ENCODE assay signal across 8 cellular contexts in the genomic region with DNA sequence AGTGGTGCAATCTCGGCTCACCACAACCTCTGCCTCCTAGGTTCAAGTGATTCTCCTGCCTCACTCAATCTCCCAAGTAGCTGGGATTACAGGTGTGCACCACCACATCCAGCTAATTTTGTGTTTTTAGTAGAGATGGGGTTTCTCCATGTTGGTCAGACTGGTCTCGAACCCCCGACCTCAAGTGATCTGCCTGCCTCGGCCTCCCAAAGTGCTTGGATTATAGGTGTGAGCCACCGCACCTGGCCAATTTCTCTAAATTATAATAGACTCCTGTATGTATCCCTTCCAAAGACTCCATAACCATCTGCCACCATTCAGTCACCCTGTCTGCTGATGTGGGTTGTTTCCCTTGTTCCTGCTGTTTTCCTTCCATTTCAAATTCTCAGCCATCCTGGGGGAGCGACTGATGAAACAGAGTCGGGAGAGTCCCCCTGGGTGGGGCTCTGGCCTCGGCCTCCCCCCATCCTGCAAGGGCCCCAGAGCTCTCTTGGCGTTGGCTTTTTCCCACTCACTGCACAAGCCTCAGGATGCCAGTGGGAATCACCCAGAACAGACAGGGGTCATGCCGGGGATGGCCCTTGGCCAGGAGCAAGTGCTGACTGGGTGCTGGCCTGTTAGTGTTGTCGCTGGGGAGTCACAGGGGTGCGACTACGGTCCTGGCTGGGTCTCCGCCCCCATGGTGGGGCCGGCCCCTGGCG. TPM values are rescaled to one million over a fixed set of nuclear protein-coding genes. Genes with fewer than 3 reads are reported as not detected.
DNase-seq lines count a peak whose midpoint lies in the region; ATAC-seq and TF ChIP-seq lines count a peak whose summit lies in the region.
"Not testable (repeated sequence)": the region's sequence is repeated elsewhere in the genome, so short reads cannot be mapped to it uniquely, and the experiment has no call there.

No MANE protein-coding gene starts in this region.

- 84 to 90% methylated on average over 6 to 15 of the region's 16 CpGs for WGBS in endodermal cell (ENCODE audit: insufficient coverage in 1 of 2, insufficient read length in 1 of 2), 2 experiments
- 96% methylated on average over 14 of the region's 16 CpGs for whole genome bisulfite sequencing in mesenchymal stem cell
- WGBS in psoas muscle, 3 donors = 59 to 81% (median 61%) methylated on average over 12 to 16 of the region's 16 CpGs

- TF ChIP-seq CTCF in endodermal cell (conservative IDR thresholded peaks at IDR 0.05); psoas muscle (IDR thresholded peaks at IDR 0.05); upper lobe of right lung (IDR thresholded peaks at IDR 0.05): not testable (repeated sequence)

- not testable (repeated sequence) for H3K4me3 Mint-ChIP-seq in activated T-cell treated with anti-CD3 and anti-CD28 coated beads, Interleukin-2, amount 50 U/mL, for 72 hours; endodermal cell; stimulated activated effector memory CD8-positive, alpha-beta T cell treated with anti-CD3 and anti-CD28 coated beads, Interleukin-12 subunit alpha, Interleukin-12 subunit beta, amount 100 ng/mL, for 72 hours

- H3K4me2 ChIP-seq in mesenchymal stem cell (ENCODE audit: low read length, poor library complexity, severe bottlenecking) = not testable (repeated sequence)

- H3K23ac ChIP-seq in mesenchymal stem cell (ENCODE audit: low read length in 2 of 2) = not testable (repeated sequence)

- H3K9me3 Mint-ChIP-seq in activated T-cell treated with anti-CD3 and anti-CD28 coated beads, Interleukin-2, amount 50 U/mL, for 72 hours; stimulated activated effector memory CD8-positive, alpha-beta T cell treated with anti-CD3 and anti-CD28 coated beads, Interleukin-12 subunit alpha, Interleukin-12 subunit beta, amount 100 ng/mL, for 72 hours: not testable (repeated sequence)
- peaks cover 18% of the 10 kb centered on the region for H3K9me3 Mint-ChIP-seq in endodermal cell

- ATAC-seq in activated T-cell treated with anti-CD3 and anti-CD28 coated beads, Interleukin-2, amount 50 U/mL, for 72 hours (replicated peaks in 1 of 2); stimulated activated effector memory CD8-positive, alpha-beta T cell treated with anti-CD3 and anti-CD28 coated beads, Interleukin-12 subunit alpha, Interleukin-12 subunit beta, amount 100 ng/mL, for 72 hours; upper lobe of right lung: not testable (repeated sequence)
- ATAC-seq in left cardiac atrium (peak; percentile 11 to 43), psoas muscle (peak in 2 of 4 donors; percentile 10 to 17)

- H3K14ac ChIP-seq in mesenchymal stem cell (ENCODE audit: low read length in 2 of 2) = not testable (repeated sequence)

- H3K18ac ChIP-seq in mesenchymal stem cell (ENCODE audit: low read depth in 1 of 2, low read length in 2 of 2) = not testable (repeated sequence)

- not testable (repeated sequence) for H3K27me3 ChIP-seq in endodermal cell (ENCODE audit: control insufficient read depth, insufficient read depth, low read length, poor library complexity, severe bottlenecking); mesenchymal stem cell (ENCODE audit: control insufficient read depth in 1 of 2, insufficient read depth in 1 of 2, low read length in 2 of 2); psoas muscle (ENCODE audit: insufficient read depth in 3 of 3, low read length in 2 of 3); upper lobe of right lung

- H2BK15ac ChIP-seq in mesenchymal stem cell (ENCODE audit: low read depth, poor library complexity, severe bottlenecking) = not testable (repeated sequence)

- not testable (repeated sequence) for H4K91ac ChIP-seq in mesenchymal stem cell (ENCODE audit: low read length)

- not testable (repeated sequence) for H3K4me3 ChIP-seq in endodermal cell (ENCODE audit: low read length); psoas muscle; upper lobe of right lung
- peak overlapping the region in 1 of 2 experiments; percentile 32 for H3K4me3 ChIP-seq in mesenchymal stem cell (ENCODE audit: insufficient read depth in 1 of 2, low read depth in 1 of 2, low read length in 2 of 2)

- H3K4me1 Mint-ChIP-seq in activated T-cell treated with anti-CD3 and anti-CD28 coated beads, Interleukin-2, amount 50 U/mL, for 72 hours (ENCODE audit: low read depth); endodermal cell; stimulated activated effector memory CD8-positive, alpha-beta T cell treated with anti-CD3 and anti-CD28 coated beads, Interleukin-12 subunit alpha, Interleukin-12 subunit beta, amount 100 ng/mL, for 72 hours: not testable (repeated sequence)

- H3K27ac ChIP-seq in endodermal cell (ENCODE audit: low read depth, low read length); mesenchymal stem cell (ENCODE audit: low read length, poor library complexity, severe bottlenecking); upper lobe of right lung: not testable (repeated sequence)
- H3K27ac ChIP-seq in psoas muscle = peak overlapping the region; percentile 36

- not testable (repeated sequence) for H3K36me3 ChIP-seq in endodermal cell (ENCODE audit: control insufficient read depth, insufficient read depth, low read length)
- H3K36me3 ChIP-seq in mesenchymal stem cell (ENCODE audit: control insufficient read depth in 1 of 2, insufficient read depth in 2 of 2, low read depth in 1 of 2, low read length in 2 of 2) (peaks cover 56 to 72% of the 10 kb centered on the region in 2 experiments), psoas muscle (ENCODE audit: insufficient read depth in 1 of 2, low read depth in 1 of 2) (peaks cover 0 to 88% of the 10 kb centered on the region in 2 donors), upper lobe of right lung (peaks cover 42% of the 10 kb centered on the region)

- intact Hi-C loops in left cardiac atrium (cut with DNase I); upper lobe of right lung (cut with DNase I): not testable (repeated sequence)
- intact Hi-C loops in psoas muscle (cut with DNase I) = loop anchor here (5.0 to 10.0 kb wide), 3 partner anchors 65 to 205 kb away; a partner anchor contains a TSS

- not testable (repeated sequence) for H2BK12ac ChIP-seq in mesenchymal stem cell (ENCODE audit: low read length in 2 of 2)

- H3K4me1 ChIP-seq in endodermal cell (ENCODE audit: control insufficient read depth, insufficient read depth, low read length); mesenchymal stem cell (ENCODE audit: control insufficient read depth, insufficient read depth, low read depth, low read length); psoas muscle; upper lobe of right lung: not testable (repeated sequence)

- H4K8ac ChIP-seq in mesenchymal stem cell (ENCODE audit: low read length) = not testable (repeated sequence)

- not testable (repeated sequence) for H2AFZ ChIP-seq in mesenchymal stem cell (ENCODE audit: low read depth, low read length)

- H3K9ac ChIP-seq in endodermal cell (ENCODE audit: extremely low read depth, low read length, poor library complexity, severe bottlenecking) = not testable (repeated sequence)
- peak overlapping the region; percentile 62 for H3K9ac ChIP-seq in mesenchymal stem cell (ENCODE audit: low read length)

- not testable (repeated sequence) for H3K79me1 ChIP-seq in mesenchymal stem cell (replicated peaks; ENCODE audit: low read length, poor library complexity, severe bottlenecking)

- H3K9me3 ChIP-seq in endodermal cell (ENCODE audit: control insufficient read depth, low read length); mesenchymal stem cell (ENCODE audit: control insufficient read depth, low read length); psoas muscle; upper lobe of right lung: not testable (repeated sequence)

- peaks cover 3 to 24% of the 10 kb centered on the region in 2 donors for H3K36me3 Mint-ChIP-seq in activated T-cell treated with anti-CD3 and anti-CD28 coated beads, Interleukin-2, amount 50 U/mL, for 72 hours (ENCODE audit: insufficient read depth in 2 of 2)
- peaks cover 36% of the 10 kb centered on the region for H3K36me3 Mint-ChIP-seq in endodermal cell (ENCODE audit: low read depth)
- peaks cover 99% of the 10 kb centered on the region for H3K36me3 Mint-ChIP-seq in stimulated activated effector memory CD8-positive, alpha-beta T cell treated with anti-CD3 and anti-CD28 coated beads, Interleukin-12 subunit alpha, Interleukin-12 subunit beta, amount 100 ng/mL, for 72 hours

- peak overlapping the region; percentile 34 for H3K27ac Mint-ChIP-seq in activated T-cell treated with anti-CD3 and anti-CD28 coated beads, Interleukin-2, amount 50 U/mL, for 72 hours
- H3K27ac Mint-ChIP-seq in endodermal cell = not testable (repeated sequence)
- H3K27ac Mint-ChIP-seq in stimulated activated effector memory CD8-positive, alpha-beta T cell treated with anti-CD3 and anti-CD28 coated beads, Interleukin-12 subunit alpha, Interleukin-12 subunit beta, amount 100 ng/mL, for 72 hours = peak overlapping the region; percentile 70

- DNase-seq in NCI-H1694 (lab: John Stamatoyannopoulos, UW) (peak; percentile 27), endodermal cell (peak; percentile 40), psoas muscle (peak; percentile 26 to 73), upper lobe of right lung (peak; percentile 52)
- DNase-seq in activated T-cell treated with anti-CD3 and anti-CD28 coated beads, Interleukin-2, amount 50 U/mL, for 72 hours; left cardiac atrium; mesenchymal stem cell; stimulated activated effector memory CD8-positive, alpha-beta T cell treated with anti-CD3 and anti-CD28 coated beads, Interleukin-12 subunit alpha, Interleukin-12 subunit beta, amount 100 ng/mL, for 72 hours (ENCODE audit: low spot score in 2 of 2): not testable (repeated sequence)

- not testable (repeated sequence) for H2BK5ac ChIP-seq in mesenchymal stem cell (ENCODE audit: low read depth, low read length, poor library complexity, severe bottlenecking)

- not testable (repeated sequence) for H3K27me3 Mint-ChIP-seq in activated T-cell treated with anti-CD3 and anti-CD28 coated beads, Interleukin-2, amount 50 U/mL, for 72 hours (ENCODE audit: low read depth); endodermal cell (ENCODE audit: insufficient read depth)

- H2BK120ac ChIP-seq in mesenchymal stem cell (ENCODE audit: low read depth, low read length) = not testable (repeated sequence)

- H3K4ac ChIP-seq in mesenchymal stem cell (ENCODE audit: low read depth in 1 of 2, low read length in 2 of 2) = not testable (repeated sequence)

- not testable (repeated sequence) for H2AK5ac ChIP-seq in mesenchymal stem cell (ENCODE audit: low read length, severe bottlenecking)

RNA-seq across cellular contexts. Expression of a gene that starts 25.7 kb away (rescaled TPM):
- total RNA-seq in activated T-cell treated with anti-CD3 and anti-CD28 coated beads, Interleukin-2, amount 50 U/mL, for 72 hours = 100 to 1,000 TPM; 104 to 107 TPM
- total RNA-seq in endodermal cell = 10 to 100 TPM; 31.6 to 37.6 TPM
- 18.6 TPM for polyA plus RNA-seq in endodermal cell (2013, experiment 1 of 2)
- polyA plus RNA-seq in endodermal cell (2013, experiment 2 of 2) = 17.7 TPM
- 10 to 100 TPM; 38.9 to 64.7 TPM for total RNA-seq in left cardiac atrium
- polyA plus RNA-seq in mesenchymal stem cell (2013, experiment 1 of 2) = 25.0 TPM
- polyA plus RNA-seq in mesenchymal stem cell (2013, experiment 2 of 2) = 24.1 TPM
- total RNA-seq in psoas muscle = 100 to 1,000 TPM in 2 of 4 donors, 10 to 100 TPM in 2; 64.4 to 126 (median 107) TPM
- polyA plus RNA-seq in psoas muscle = 100 to 1,000 TPM in 2 of 3 donors, 10 to 100 TPM in 1; 86.3 to 229 (median 146) TPM
- 68.3 TPM for total RNA-seq in upper lobe of right lung

RNA-seq across cellular contexts. Expression of a gene that starts 57.0 kb away (rescaled TPM):
- 1 to 10 TPM; 7.4 to 8.8 TPM for total RNA-seq in activated T-cell treated with anti-CD3 and anti-CD28 coated beads, Interleukin-2, amount 50 U/mL, for 72 hours
- total RNA-seq in endodermal cell = 10 to 100 TPM; 12.2 to 17.2 TPM
- 15.2 TPM for polyA plus RNA-seq in endodermal cell (2013, experiment 1 of 2)
- 13.7 TPM for polyA plus RNA-seq in endodermal cell (2013, experiment 2 of 2)
- total RNA-seq in left cardiac atrium = 10 to 100 TPM in 1 of 2 donors, 1 to 10 TPM in 1; 8.6 to 19.4 TPM
- polyA plus RNA-seq in mesenchymal stem cell (2013, experiment 1 of 2) = 3.2 TPM
- polyA plus RNA-seq in mesenchymal stem cell (2013, experiment 2 of 2) = 3.2 TPM
- 10 to 100 TPM; 21.6 to 48.0 (median 24.5) TPM for total RNA-seq in psoas muscle
- 10 to 100 TPM in 2 of 3 donors, 1 to 10 TPM in 1; 4.7 to 15.1 (median 10.5) TPM for polyA plus RNA-seq in psoas muscle
- total RNA-seq in upper lobe of right lung = 19.5 TPM
